ENCODE assay signal across 15 cellular contexts in genomic region chr2:120769787-120770120, GRCh38. TPM values are rescaled to one million over a fixed set of nuclear protein-coding genes. Genes with fewer than 3 reads are reported as not detected.
"Had no signal": no experiment of that assay in that cellular context is flagged by ENCODE, and none has a peak within 500 bp of the region (broad histone marks: within the 10 kb centered on the region; RNA-seq: fewer than 3 reads in every experiment).

No MANE protein-coding gene starts in this region.

- H3K27ac Mint-ChIP-seq: activated naive CD4-positive, alpha-beta T cell treated with anti-CD3 and anti-CD28 coated beads for 36 hours; activated T-helper 1 cell treated with anti-CD3 and anti-CD28 coated beads, Interleukin-12 subunit alpha, Interleukin-12 subunit beta, Interleukin-2, Interleukin-4 antibody, amounts not matched to agents 30 ng/mL and 10 ng/mL and 1 ng/mL, durations not matched to agents 14 hours and 24 hours and 36 hours had no signal

- H3K27ac ChIP-seq: coronary artery, esophagus muscularis mucosa, neutrophil, SK-N-MC had no signal

- H3K27me3 ChIP-seq: esophagus muscularis mucosa, neutrophil had no signal

- H3K9me3 ChIP-seq: esophagus muscularis mucosa, neutrophil had no signal

- DNase-seq: activated CD4-positive, alpha-beta T cell treated with anti-CD3 and anti-CD28 coated beads, Interleukin-2, amount 50 U/mL, for 1 hour; activated CD8-positive, alpha-beta memory T cell treated with anti-CD3 and anti-CD28 coated beads for 24 hours; activated naive CD4-positive, alpha-beta T cell treated with anti-CD3 and anti-CD28 coated beads for 36 hours; central memory CD4-positive, alpha-beta T cell; midbrain; stimulated activated CD4-positive, alpha-beta T cell treated with anti-CD3 and anti-CD28 coated beads, Interleukin-4, amount 100 ng/mL, for 24 hours; stimulated activated naive CD4-positive, alpha-beta T cell treated with Interleukin-2 at 50 U/mL for 16 hours; trophoblast cell had no signal

- H3K4me3 Mint-ChIP-seq: activated naive CD4-positive, alpha-beta T cell treated with anti-CD3 and anti-CD28 coated beads for 36 hours; activated T-helper 1 cell treated with anti-CD3 and anti-CD28 coated beads, Interleukin-12 subunit alpha, Interleukin-12 subunit beta, Interleukin-2, Interleukin-4 antibody, amounts not matched to agents 30 ng/mL and 10 ng/mL and 1 ng/mL, durations not matched to agents 14 hours and 24 hours and 36 hours had no signal

- H3K36me3 ChIP-seq: esophagus muscularis mucosa, neutrophil had no signal

- H3K9me3 Mint-ChIP-seq: activated naive CD4-positive, alpha-beta T cell treated with anti-CD3 and anti-CD28 coated beads for 36 hours; activated T-helper 1 cell treated with anti-CD3 and anti-CD28 coated beads, Interleukin-12 subunit alpha, Interleukin-12 subunit beta, Interleukin-2, Interleukin-4 antibody, amounts not matched to agents 30 ng/mL and 10 ng/mL and 1 ng/mL, durations not matched to agents 14 hours and 24 hours and 36 hours had no signal

- ATAC-seq: activated CD4-positive, CD25-positive, alpha-beta regulatory T cell treated with anti-CD3 and anti-CD28 coated beads, Interleukin-2, amount 50 U/mL, for 24 hours had no signal

- H3K4me3 ChIP-seq: coronary artery, esophagus muscularis mucosa, lung, SK-N-MC had no signal

RNA-seq across cellular contexts. Expression of gene GLI2, which starts 34.1 kb away (rescaled TPM):
- total RNA-seq: activated naive CD4-positive, alpha-beta T cell treated with anti-CD3 and anti-CD28 coated beads for 36 hours had no signal
